Comparison of ENCODE assay signal across 1 cellular context in the genomic region with DNA sequence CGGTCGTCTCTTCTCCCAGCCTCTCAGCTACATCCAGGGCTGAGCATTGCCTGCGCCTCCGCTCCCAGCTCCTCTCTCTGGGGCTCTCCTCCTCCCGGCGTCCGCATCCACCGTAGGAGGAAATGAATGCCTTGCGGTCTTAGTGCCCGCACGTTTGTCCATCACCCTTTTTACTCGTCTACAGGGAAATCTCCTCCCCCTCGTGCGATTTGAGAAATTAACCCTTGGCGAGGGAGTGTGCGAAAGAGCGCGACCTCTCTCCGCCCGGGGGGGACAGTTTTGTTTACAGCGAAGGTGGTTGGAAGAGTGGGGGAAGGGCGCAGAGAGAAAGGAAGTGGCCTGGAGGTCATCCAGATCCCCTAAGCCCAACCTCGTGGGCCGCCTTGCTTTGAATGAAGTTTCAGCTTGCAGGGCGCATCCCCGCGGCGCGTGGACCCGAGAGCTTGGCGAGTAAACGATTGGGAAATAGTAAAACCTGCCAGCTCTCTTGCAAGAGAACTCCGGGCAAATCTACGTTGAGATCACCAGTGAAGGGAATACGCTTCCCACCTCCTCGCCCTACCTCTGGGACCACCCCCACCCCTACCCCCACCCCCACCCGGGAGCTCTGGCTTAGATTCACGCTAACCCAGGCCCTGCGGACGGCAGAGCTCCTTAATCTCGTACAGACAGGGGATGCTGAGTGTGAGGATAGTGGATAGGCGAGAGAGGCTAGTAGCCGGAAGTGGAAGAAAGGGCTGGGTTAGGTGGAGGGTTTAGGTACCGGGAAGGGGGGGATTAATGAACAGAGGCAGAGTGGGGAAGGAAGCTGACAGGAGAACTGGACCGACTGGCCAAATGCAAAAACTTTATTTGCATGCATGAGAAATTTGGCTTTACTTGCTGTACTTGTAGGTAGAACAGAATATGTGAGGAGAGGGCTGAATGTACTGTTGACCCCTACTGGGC.
TF ChIP-seq lines count a peak whose summit lies in the region.

A gene with protein sequence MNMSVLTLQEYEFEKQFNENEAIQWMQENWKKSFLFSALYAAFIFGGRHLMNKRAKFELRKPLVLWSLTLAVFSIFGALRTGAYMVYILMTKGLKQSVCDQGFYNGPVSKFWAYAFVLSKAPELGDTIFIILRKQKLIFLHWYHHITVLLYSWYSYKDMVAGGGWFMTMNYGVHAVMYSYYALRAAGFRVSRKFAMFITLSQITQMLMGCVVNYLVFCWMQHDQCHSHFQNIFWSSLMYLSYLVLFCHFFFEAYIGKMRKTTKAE (minus strand): TSS at position 144 of the 948 bp plus-strand sequence. CDS start 280 bp downstream, outside the sequence.

TF ChIP-seq in HepG2, 621 proteins besides CTCF, POLR2A, EP300 and RAD21 (continued from another document):
- TF ChIP-seq, protein P1, sequence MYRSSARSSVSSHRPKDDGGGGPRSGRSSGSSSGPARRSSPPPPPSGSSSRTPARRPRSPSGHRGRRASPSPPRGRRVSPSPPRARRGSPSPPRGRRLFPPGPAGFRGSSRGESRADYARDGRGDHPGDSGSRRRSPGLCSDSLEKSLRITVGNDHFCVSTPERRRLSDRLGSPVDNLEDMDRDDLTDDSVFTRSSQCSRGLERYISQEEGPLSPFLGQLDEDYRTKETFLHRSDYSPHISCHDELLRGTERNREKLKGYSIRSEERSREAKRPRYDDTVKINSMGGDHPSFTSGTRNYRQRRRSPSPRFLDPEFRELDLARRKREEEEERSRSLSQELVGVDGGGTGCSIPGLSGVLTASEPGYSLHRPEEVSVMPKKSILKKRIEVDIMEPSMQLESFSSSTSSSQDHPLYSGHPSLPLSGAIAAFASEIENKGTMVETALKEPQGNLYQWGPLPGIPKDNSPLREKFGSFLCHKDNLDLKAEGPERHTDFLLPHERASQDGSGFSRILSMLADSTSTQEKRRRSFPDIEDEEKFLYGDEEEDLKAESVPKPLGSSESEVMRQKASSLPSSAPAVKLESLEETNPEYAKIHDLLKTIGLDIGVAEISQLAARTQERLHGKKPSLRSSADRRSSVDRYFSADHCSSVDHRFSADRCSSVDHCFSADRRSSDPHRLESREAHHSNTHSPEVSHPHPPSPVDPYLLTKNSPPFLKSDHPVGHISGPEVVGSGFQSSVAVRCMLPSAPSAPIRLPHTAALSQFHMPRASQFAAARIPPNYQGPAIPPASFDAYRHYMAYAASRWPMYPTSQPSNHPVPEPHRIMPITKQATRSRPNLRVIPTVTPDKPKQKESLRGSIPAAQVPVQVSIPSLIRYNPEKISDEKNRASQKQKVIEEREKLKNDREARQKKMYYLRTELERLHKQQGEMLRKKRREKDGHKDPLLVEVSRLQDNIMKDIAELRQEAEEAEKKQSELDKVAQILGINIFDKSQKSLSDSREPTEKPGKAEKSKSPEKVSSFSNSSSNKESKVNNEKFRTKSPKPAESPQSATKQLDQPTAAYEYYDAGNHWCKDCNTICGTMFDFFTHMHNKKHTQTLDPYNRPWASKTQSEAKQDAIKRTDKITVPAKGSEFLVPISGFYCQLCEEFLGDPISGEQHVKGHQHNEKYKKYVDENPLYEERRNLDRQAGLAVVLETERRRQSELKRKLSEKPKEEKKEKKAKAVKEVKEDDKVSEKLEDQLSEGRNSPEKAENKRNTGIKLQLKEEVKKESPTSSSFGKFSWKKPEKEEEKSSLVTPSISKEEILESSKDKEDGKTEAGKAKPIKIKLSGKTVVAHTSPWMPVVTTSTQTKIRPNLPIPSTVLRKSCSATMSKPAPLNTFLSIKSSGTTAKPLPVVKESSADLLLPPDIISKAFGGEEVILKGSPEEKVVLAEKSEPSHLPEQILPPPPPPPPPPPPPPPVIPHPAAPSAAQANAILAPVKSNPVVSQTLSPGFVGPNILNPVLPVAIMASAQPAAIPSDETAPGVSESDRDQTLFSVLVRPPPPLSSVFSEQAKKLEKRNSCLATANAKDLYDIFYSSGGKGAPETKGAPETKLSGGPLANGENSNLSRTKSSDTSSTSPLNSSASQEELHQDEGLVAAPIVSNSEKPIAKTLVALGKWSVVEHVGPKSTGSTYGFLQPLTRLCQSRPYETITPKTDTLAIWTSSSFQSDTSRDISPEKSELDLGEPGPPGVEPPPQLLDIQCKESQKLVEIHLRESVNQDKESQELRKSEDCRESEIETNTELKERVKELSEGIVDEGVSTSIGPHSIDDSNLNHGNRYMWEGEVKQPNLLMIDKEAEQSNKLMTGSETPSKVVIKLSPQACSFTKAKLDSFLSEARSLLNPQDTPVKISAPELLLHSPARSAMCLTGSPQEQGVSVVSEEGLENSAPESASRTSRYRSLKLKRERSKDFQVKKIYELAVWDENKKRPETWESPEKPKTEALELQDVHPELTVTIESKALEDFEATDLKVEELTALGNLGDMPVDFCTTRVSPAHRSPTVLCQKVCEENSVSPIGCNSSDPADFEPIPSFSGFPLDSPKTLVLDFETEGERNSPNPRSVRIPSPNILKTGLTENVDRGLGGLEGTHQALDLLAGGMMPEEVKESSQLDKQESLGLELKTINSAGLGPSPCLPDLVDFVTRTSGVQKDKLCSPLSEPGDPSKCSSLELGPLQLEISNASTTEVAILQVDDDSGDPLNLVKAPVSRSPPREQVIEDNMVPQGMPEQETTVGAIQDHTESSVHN (CRISPR knock-in tag; IDR thresholded peaks at IDR 0.05), result no peak; the same call in 1 of the 2 replicates
- TF ChIP-seq ZFP36L2 (CRISPR knock-in tag; IDR thresholded peaks at IDR 0.05) (no peak), ZSCAN12 (CRISPR knock-in tag; IDR thresholded peaks at IDR 0.05) (no peak), MATR3 (CRISPR knock-in tag; IDR thresholded peaks at IDR 0.05) (no peak)
- TF ChIP-seq, protein P2, sequence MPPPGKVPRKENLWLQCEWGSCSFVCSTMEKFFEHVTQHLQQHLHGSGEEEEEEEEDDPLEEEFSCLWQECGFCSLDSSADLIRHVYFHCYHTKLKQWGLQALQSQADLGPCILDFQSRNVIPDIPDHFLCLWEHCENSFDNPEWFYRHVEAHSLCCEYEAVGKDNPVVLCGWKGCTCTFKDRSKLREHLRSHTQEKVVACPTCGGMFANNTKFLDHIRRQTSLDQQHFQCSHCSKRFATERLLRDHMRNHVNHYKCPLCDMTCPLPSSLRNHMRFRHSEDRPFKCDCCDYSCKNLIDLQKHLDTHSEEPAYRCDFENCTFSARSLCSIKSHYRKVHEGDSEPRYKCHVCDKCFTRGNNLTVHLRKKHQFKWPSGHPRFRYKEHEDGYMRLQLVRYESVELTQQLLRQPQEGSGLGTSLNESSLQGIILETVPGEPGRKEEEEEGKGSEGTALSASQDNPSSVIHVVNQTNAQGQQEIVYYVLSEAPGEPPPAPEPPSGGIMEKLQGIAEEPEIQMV (CRISPR knock-in tag; IDR thresholded peaks at IDR 0.05; ENCODE audit: low read depth), result peak; percentile 85
- TF ChIP-seq, protein P3, sequence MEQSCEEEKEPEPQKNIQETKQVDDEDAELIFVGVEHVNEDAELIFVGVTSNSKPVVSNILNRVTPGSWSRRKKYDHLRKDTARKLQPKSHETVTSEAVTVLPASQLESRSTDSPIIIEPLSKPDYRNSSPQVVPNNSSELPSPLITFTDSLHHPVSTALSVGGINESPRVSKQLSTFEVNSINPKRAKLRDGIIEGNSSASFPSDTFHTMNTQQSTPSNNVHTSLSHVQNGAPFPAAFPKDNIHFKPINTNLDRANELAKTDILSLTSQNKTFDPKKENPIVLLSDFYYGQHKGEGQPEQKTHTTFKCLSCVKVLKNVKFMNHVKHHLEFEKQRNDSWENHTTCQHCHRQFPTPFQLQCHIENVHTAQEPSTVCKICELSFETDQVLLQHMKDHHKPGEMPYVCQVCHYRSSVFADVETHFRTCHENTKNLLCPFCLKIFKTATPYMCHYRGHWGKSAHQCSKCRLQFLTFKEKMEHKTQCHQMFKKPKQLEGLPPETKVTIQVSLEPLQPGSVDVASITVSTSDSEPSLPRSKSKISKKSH (CRISPR knock-in tag; IDR thresholded peaks at IDR 0.05; ENCODE audit: borderline replicate concordance), result no peak
